1 cellular context compared by ENCODE assay signal in genomic region chr3:10248184-10248983, GRCh38.
TF ChIP-seq lines count a peak whose summit lies in the region.

A gene with protein sequence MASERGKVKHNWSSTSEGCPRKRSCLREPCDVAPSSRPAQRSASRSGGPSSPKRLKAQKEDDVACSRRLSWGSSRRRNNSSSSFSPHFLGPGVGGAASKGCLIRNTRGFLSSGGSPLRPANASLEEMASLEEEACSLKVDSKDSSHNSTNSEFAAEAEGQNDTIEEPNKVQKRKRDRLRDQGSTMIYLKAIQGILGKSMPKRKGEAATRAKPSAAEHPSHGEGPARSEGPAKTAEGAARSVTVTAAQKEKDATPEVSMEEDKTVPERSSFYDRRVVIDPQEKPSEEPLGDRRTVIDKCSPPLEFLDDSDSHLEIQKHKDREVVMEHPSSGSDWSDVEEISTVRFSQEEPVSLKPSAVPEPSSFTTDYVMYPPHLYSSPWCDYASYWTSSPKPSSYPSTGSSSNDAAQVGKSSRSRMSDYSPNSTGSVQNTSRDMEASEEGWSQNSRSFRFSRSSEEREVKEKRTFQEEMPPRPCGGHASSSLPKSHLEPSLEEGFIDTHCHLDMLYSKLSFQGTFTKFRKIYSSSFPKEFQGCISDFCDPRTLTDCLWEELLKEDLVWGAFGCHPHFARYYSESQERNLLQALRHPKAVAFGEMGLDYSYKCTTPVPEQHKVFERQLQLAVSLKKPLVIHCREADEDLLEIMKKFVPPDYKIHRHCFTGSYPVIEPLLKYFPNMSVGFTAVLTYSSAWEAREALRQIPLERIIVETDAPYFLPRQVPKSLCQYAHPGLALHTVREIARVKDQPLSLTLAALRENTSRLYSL (plus strand): TSS chr3:10248459. CDS start chr3:10249201, 742 bp downstream.

TF ChIP-seq in HepG2, 621 proteins besides CTCF, POLR2A, EP300 and RAD21 (continued from another document and continues in another):
- TF ChIP-seq, protein P1, sequence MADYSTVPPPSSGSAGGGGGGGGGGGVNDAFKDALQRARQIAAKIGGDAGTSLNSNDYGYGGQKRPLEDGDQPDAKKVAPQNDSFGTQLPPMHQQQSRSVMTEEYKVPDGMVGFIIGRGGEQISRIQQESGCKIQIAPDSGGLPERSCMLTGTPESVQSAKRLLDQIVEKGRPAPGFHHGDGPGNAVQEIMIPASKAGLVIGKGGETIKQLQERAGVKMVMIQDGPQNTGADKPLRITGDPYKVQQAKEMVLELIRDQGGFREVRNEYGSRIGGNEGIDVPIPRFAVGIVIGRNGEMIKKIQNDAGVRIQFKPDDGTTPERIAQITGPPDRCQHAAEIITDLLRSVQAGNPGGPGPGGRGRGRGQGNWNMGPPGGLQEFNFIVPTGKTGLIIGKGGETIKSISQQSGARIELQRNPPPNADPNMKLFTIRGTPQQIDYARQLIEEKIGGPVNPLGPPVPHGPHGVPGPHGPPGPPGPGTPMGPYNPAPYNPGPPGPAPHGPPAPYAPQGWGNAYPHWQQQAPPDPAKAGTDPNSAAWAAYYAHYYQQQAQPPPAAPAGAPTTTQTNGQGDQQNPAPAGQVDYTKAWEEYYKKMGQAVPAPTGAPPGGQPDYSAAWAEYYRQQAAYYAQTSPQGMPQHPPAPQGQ (CRISPR knock-in tag; IDR thresholded peaks at IDR 0.05; ENCODE audit: borderline replicate concordance): no peak
- TF ChIP-seq, protein P2, sequence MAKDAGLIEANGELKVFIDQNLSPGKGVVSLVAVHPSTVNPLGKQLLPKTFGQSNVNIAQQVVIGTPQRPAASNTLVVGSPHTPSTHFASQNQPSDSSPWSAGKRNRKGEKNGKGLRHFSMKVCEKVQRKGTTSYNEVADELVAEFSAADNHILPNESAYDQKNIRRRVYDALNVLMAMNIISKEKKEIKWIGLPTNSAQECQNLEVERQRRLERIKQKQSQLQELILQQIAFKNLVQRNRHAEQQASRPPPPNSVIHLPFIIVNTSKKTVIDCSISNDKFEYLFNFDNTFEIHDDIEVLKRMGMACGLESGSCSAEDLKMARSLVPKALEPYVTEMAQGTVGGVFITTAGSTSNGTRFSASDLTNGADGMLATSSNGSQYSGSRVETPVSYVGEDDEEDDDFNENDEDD (CRISPR knock-in tag; IDR thresholded peaks at IDR 0.05; ENCODE audit: borderline replicate concordance): peak; percentile 93; the same call in 1 of the 2 replicates
- no peak for TF ChIP-seq CEBPZ (IDR thresholded peaks at IDR 0.05; ENCODE audit: low read length)
- no peak for TF ChIP-seq RCOR2 (CRISPR knock-in tag; IDR thresholded peaks at IDR 0.05)
- TF ChIP-seq, protein P3, sequence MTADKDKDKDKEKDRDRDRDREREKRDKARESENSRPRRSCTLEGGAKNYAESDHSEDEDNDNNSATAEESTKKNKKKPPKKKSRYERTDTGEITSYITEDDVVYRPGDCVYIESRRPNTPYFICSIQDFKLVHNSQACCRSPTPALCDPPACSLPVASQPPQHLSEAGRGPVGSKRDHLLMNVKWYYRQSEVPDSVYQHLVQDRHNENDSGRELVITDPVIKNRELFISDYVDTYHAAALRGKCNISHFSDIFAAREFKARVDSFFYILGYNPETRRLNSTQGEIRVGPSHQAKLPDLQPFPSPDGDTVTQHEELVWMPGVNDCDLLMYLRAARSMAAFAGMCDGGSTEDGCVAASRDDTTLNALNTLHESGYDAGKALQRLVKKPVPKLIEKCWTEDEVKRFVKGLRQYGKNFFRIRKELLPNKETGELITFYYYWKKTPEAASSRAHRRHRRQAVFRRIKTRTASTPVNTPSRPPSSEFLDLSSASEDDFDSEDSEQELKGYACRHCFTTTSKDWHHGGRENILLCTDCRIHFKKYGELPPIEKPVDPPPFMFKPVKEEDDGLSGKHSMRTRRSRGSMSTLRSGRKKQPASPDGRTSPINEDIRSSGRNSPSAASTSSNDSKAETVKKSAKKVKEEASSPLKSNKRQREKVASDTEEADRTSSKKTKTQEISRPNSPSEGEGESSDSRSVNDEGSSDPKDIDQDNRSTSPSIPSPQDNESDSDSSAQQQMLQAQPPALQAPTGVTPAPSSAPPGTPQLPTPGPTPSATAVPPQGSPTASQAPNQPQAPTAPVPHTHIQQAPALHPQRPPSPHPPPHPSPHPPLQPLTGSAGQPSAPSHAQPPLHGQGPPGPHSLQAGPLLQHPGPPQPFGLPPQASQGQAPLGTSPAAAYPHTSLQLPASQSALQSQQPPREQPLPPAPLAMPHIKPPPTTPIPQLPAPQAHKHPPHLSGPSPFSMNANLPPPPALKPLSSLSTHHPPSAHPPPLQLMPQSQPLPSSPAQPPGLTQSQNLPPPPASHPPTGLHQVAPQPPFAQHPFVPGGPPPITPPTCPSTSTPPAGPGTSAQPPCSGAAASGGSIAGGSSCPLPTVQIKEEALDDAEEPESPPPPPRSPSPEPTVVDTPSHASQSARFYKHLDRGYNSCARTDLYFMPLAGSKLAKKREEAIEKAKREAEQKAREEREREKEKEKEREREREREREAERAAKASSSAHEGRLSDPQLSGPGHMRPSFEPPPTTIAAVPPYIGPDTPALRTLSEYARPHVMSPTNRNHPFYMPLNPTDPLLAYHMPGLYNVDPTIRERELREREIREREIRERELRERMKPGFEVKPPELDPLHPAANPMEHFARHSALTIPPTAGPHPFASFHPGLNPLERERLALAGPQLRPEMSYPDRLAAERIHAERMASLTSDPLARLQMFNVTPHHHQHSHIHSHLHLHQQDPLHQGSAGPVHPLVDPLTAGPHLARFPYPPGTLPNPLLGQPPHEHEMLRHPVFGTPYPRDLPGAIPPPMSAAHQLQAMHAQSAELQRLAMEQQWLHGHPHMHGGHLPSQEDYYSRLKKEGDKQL (CRISPR knock-in tag; IDR thresholded peaks at IDR 0.05; ENCODE audit: low read depth): no peak
- no peak for TF ChIP-seq MLX (CRISPR knock-in tag; IDR thresholded peaks at IDR 0.05)
- TF ChIP-seq SIN3A (IDR thresholded peaks at IDR 0.05; ENCODE audit: borderline replicate concordance, low read depth, low read length): peak; percentile 80; the same call in 1 of the 2 replicates
- TF ChIP-seq NFRKB (IDR thresholded peaks at IDR 0.05): no peak
- TF ChIP-seq, protein P4, sequence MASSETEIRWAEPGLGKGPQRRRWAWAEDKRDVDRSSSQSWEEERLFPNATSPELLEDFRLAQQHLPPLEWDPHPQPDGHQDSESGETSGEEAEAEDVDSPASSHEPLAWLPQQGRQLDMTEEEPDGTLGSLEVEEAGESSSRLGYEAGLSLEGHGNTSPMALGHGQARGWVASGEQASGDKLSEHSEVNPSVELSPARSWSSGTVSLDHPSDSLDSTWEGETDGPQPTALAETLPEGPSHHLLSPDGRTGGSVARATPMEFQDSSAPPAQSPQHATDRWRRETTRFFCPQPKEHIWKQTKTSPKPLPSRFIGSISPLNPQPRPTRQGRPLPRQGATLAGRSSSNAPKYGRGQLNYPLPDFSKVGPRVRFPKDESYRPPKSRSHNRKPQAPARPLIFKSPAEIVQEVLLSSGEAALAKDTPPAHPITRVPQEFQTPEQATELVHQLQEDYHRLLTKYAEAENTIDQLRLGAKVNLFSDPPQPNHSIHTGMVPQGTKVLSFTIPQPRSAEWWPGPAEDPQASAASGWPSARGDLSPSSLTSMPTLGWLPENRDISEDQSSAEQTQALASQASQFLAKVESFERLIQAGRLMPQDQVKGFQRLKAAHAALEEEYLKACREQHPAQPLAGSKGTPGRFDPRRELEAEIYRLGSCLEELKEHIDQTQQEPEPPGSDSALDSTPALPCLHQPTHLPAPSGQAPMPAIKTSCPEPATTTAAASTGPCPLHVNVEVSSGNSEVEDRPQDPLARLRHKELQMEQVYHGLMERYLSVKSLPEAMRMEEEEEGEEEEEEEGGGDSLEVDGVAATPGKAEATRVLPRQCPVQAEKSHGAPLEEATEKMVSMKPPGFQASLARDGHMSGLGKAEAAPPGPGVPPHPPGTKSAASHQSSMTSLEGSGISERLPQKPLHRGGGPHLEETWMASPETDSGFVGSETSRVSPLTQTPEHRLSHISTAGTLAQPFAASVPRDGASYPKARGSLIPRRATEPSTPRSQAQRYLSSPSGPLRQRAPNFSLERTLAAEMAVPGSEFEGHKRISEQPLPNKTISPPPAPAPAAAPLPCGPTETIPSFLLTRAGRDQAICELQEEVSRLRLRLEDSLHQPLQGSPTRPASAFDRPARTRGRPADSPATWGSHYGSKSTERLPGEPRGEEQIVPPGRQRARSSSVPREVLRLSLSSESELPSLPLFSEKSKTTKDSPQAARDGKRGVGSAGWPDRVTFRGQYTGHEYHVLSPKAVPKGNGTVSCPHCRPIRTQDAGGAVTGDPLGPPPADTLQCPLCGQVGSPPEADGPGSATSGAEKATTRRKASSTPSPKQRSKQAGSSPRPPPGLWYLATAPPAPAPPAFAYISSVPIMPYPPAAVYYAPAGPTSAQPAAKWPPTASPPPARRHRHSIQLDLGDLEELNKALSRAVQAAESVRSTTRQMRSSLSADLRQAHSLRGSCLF (CRISPR knock-in tag; IDR thresholded peaks at IDR 0.05; ENCODE audit: borderline replicate concordance): no peak
- TF ChIP-seq, protein P5, sequence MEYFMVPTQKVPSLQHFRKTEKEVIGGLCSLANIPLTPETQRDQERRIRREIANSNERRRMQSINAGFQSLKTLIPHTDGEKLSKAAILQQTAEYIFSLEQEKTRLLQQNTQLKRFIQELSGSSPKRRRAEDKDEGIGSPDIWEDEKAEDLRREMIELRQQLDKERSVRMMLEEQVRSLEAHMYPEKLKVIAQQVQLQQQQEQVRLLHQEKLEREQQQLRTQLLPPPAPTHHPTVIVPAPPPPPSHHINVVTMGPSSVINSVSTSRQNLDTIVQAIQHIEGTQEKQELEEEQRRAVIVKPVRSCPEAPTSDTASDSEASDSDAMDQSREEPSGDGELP (IDR thresholded peaks at IDR 0.05; ENCODE audit: borderline replicate concordance, low read depth): peak; percentile 77
- TF ChIP-seq, protein P6, sequence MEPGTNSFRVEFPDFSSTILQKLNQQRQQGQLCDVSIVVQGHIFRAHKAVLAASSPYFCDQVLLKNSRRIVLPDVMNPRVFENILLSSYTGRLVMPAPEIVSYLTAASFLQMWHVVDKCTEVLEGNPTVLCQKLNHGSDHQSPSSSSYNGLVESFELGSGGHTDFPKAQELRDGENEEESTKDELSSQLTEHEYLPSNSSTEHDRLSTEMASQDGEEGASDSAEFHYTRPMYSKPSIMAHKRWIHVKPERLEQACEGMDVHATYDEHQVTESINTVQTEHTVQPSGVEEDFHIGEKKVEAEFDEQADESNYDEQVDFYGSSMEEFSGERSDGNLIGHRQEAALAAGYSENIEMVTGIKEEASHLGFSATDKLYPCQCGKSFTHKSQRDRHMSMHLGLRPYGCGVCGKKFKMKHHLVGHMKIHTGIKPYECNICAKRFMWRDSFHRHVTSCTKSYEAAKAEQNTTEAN (CRISPR knock-in tag; conservative IDR thresholded peaks at IDR 0.05): peak; percentile 43; the same call in 1 of the 2 replicates
- TF ChIP-seq ZNF564 (CRISPR knock-in tag; IDR thresholded peaks at IDR 0.05): peak; percentile 54; the same call in 1 of the 2 replicates
- TF ChIP-seq, protein P7, sequence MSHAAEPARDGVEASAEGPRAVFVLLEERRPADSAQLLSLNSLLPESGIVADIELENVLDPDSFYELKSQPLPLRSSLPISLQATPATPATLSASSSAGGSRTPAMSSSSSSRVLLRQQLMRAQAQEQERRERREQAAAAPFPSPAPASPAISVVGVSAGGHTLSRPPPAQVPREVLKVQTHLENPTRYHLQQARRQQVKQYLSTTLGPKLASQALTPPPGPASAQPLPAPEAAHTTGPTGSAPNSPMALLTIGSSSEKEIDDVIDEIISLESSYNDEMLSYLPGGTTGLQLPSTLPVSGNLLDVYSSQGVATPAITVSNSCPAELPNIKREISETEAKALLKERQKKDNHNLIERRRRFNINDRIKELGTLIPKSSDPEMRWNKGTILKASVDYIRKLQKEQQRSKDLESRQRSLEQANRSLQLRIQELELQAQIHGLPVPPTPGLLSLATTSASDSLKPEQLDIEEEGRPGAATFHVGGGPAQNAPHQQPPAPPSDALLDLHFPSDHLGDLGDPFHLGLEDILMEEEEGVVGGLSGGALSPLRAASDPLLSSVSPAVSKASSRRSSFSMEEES (CRISPR knock-in tag; IDR thresholded peaks at IDR 0.05): peak; percentile 64; the same call in 1 of the 2 replicates
- no peak for TF ChIP-seq SRY (CRISPR knock-in tag; IDR thresholded peaks at IDR 0.05)
- no peak for TF ChIP-seq FOXP4 (CRISPR knock-in tag; IDR thresholded peaks at IDR 0.05)
- no peak for TF ChIP-seq ZNF350 (CRISPR knock-in tag; IDR thresholded peaks at IDR 0.05; ENCODE audit: borderline replicate concordance, low read depth)
- TF ChIP-seq PPARG (CRISPR knock-in tag; conservative IDR thresholded peaks at IDR 0.05): peak; percentile 43; the same call in 1 of the 2 replicates
- TF ChIP-seq ZNF850 (CRISPR knock-in tag; conservative IDR thresholded peaks at IDR 0.05): 0 out of 2 replicates have a peak, but pooled peaks have one; percentile 53
